In genomic region chr2:6883448-6884122, GRCh38 we compare ENCODE assay signal across 22 cellular contexts. TPM values are rescaled to one million over a fixed set of nuclear protein-coding genes. Genes with fewer than 3 reads are reported as not detected.
DNase-seq lines count a peak whose midpoint lies in the region; ATAC-seq and TF ChIP-seq lines count a peak whose summit lies in the region.
"Had no signal": no experiment of that assay in that cellular context is flagged by ENCODE, and none has a peak within 500 bp of the region (broad histone marks: within the 10 kb centered on the region; RNA-seq: fewer than 3 reads in every experiment).

No MANE protein-coding gene starts in this region.

- H3K4me3 Mint-ChIP-seq in brain = no peak overlapping the region
- H3K4me3 Mint-ChIP-seq: activated naive CD4-positive, alpha-beta T cell treated with anti-CD3 and anti-CD28 coated beads for 36 hours; activated T-cell treated with anti-CD3 and anti-CD28 coated beads, Interleukin-2, amount 50 U/mL, for 72 hours; GM23338 had no signal

- no peaks in the 10 kb centered on the region for H3K27me3 Mint-ChIP-seq in brain

- no peaks in the 10 kb centered on the region for H3K36me3 ChIP-seq in parathyroid adenoma (ENCODE audit: control insufficient read depth, insufficient read depth, low read length)
- H3K36me3 ChIP-seq: BE2C had no signal

- H3K79me2 ChIP-seq in parathyroid adenoma = no peaks in the 10 kb centered on the region

- H3K9me3 ChIP-seq in parathyroid adenoma (ENCODE audit: control insufficient read depth, low read length) = no peaks in the 10 kb centered on the region
- H3K9me3 ChIP-seq: BE2C had no signal

- H3K4me2 ChIP-seq in parathyroid adenoma (ENCODE audit: low read length) = peak overlapping the region; percentile 10
- H3K4me2 ChIP-seq: GM23338 had no signal

- TF ChIP-seq CTCF in brain (conservative IDR thresholded peaks at IDR 0.05) = no peak
- TF ChIP-seq CTCF in parathyroid adenoma (IDR thresholded peaks at IDR 0.05) = no peak

- peak overlapping the region in 4 of 5 experiments; percentile 0 to 28 (median 9) for H3K27ac Mint-ChIP-seq in brain
- H3K27ac Mint-ChIP-seq: activated naive CD4-positive, alpha-beta T cell treated with anti-CD3 and anti-CD28 coated beads for 36 hours; activated T-cell treated with anti-CD3 and anti-CD28 coated beads, Interleukin-2, amount 50 U/mL, for 72 hours; GM23338 had no signal

- no peak for ATAC-seq in GM18520 (IDR thresholded peaks at IDR 0.05; ENCODE audit: unreplicated experiment)
- ATAC-seq: activated T-cell treated with anti-CD3 and anti-CD28 coated beads, Interleukin-2, amount 50 U/mL, for 72 hours; foreskin keratinocyte; GM23338; stimulated activated naive CD8-positive, alpha-beta T cell treated with anti-CD3 and anti-CD28 coated beads, Interleukin-15, Interleukin-2, amounts not matched to agents 100 U/mL and 50 U/mL, for 24 hours had no signal

- H3K36me3 Mint-ChIP-seq in brain = no peaks in the 10 kb centered on the region

- no peak overlapping the region for H3K4me3 ChIP-seq in parathyroid adenoma (ENCODE audit: low read depth, low read length)
- H3K4me3 ChIP-seq: GM23338 had no signal

- peak overlapping the region; percentile 38 for H2AFZ ChIP-seq in parathyroid adenoma
- H2AFZ ChIP-seq: GM23338 had no signal

- no peak overlapping the region for H3K27ac ChIP-seq in parathyroid adenoma
- H3K27ac ChIP-seq: foreskin keratinocyte had no signal

- H3K9me3 Mint-ChIP-seq in brain = peaks cover 0 to 7% (median 3%) of the 10 kb centered on the region in 5 experiments
- H3K9me3 Mint-ChIP-seq: activated naive CD4-positive, alpha-beta T cell treated with anti-CD3 and anti-CD28 coated beads for 36 hours; activated T-cell treated with anti-CD3 and anti-CD28 coated beads, Interleukin-2, amount 50 U/mL, for 72 hours had no signal

- peaks cover 3% of the 10 kb centered on the region for H3K4me1 ChIP-seq in parathyroid adenoma
- H3K4me1 ChIP-seq: BE2C, foreskin keratinocyte had no signal

- no peaks in the 10 kb centered on the region for H3K27me3 ChIP-seq in parathyroid adenoma (ENCODE audit: control insufficient read depth, insufficient read depth, low read length)
- H3K27me3 ChIP-seq: BE2C, foreskin keratinocyte had no signal

- DNase-seq in NCI-H1105 treated with DMSO at 0.1 percent for 48 hours (lab: John Stamatoyannopoulos, UW) = peak; percentile 7
- no peak for DNase-seq in NCI-H1105 (lab: John Stamatoyannopoulos, UW)
- DNase-seq in NCI-H146 (lab: John Stamatoyannopoulos, UW) = peak; percentile 18
- DNase-seq in cerebellar nuclear complex (lab: John Stamatoyannopoulos, UW) = no peak
- no peak for DNase-seq in NOMO-1 (lab: John Stamatoyannopoulos, UW; ENCODE audit: unreplicated experiment in 2 of 2)
- DNase-seq: activated CD4-positive, alpha-beta T cell treated with anti-CD3 and anti-CD28 coated beads for 48 hours; activated naive CD4-positive, alpha-beta T cell treated with anti-CD3 and anti-CD28 coated beads for 36 hours; activated T-cell treated with anti-CD3 and anti-CD28 coated beads, Interleukin-2, amount 50 U/mL, for 72 hours; BE2C; central memory CD4-positive, alpha-beta T cell; effector CD8-positive, alpha-beta T cell; foreskin keratinocyte; hippocampal formation; NCI-H2171; NCI-H526 treated with DMSO at 0.1 percent for 48 hours; stimulated activated CD4-positive, alpha-beta T cell treated with anti-CD3 and anti-CD28 coated beads, Interleukin-4, amount 100 ng/mL, for 24 hours; stimulated activated naive CD8-positive, alpha-beta T cell treated with anti-CD3 and anti-CD28 coated beads, Interleukin-15, Interleukin-2, amounts not matched to agents 100 U/mL and 50 U/mL, for 24 hours; SW 1271 had no signal

- H3K4me1 Mint-ChIP-seq in brain = peaks cover 25% of the 10 kb centered on the region
- H3K4me1 Mint-ChIP-seq: GM23338 had no signal

- no peak overlapping the region for H3K9ac ChIP-seq in parathyroid adenoma

RNA-seq across cellular contexts. Expression of gene RSAD2, which starts 6.0 kb away (rescaled TPM):
- polyA plus RNA-seq in brain (ENCODE audit: insufficient read depth, low read depth, low replicate concordance) = 2.4 TPM
- polyA plus RNA-seq: GM23338 had no signal

RNA-seq across cellular contexts. Expression of gene CMPK2, which starts 17.9 kb away (rescaled TPM):
- polyA plus RNA-seq in brain (ENCODE audit: insufficient read depth, low read depth, low replicate concordance) = 5.9 TPM

RNA-seq across cellular contexts. Expression of gene RNF144A, which starts 33.6 kb away (rescaled TPM):
- 27.5 TPM for polyA plus RNA-seq in brain (ENCODE audit: insufficient read depth, low read depth, low replicate concordance)

Comparison
In these comparisons a context has a peak if more than half of its experiments do, and no peak if none do; other contexts are left out.
1. DNase-seq: peak in NCI-H1105 treated with DMSO at 0.1 percent for 48 hours (single experiment) and NCI-H146 (single experiment); none in NCI-H1105 (single experiment), cerebellar nuclear complex (0 of 2) and NOMO-1 (0 of 2).